In genomic region chr17:37643118-37643766, GRCh38 we compare ENCODE assay signal across 8 cellular contexts. TPM values are rescaled to one million over a fixed set of nuclear protein-coding genes. Genes with fewer than 3 reads are reported as not detected.
DNase-seq lines count a peak whose midpoint lies in the region; ATAC-seq and TF ChIP-seq lines count a peak whose summit lies in the region.

DDX52 (minus strand) TSS chr17:37643446; CDS start chr17:37643420, 26 bp downstream.

- H3K9ac ChIP-seq in iPS-20b (ENCODE audit: low read depth, low read length) (peak within 1 kb of the TSS; percentile 93), skeletal muscle tissue (ENCODE audit: low read depth in 1 of 3, low read length in 3 of 3) (peak within 1 kb of the TSS; percentile 93 to 95 (median 94))

- ATAC-seq in GM18511 (IDR thresholded peaks at IDR 0.05; ENCODE audit: unreplicated experiment), result peak; percentile 69
- ATAC-seq in HG03135 (IDR thresholded peaks at IDR 0.05; ENCODE audit: unreplicated experiment), result peak; percentile 78
- no peak for ATAC-seq in HG03097 (IDR thresholded peaks at IDR 0.05; ENCODE audit: low FRiP score, unreplicated experiment)

- DNase-seq in NCI-H2227 treated with DMSO at 0.1 percent for 48 hours (lab: John Stamatoyannopoulos, UW), result peak; percentile 90
- DNase-seq in WERI-Rb-1, result peak; percentile 88
- DNase-seq in breast epithelium (ENCODE audit: low spot score in 2 of 2), result peak; percentile 83 to 84

- no peaks in the 10 kb centered on the region for H3K9me3 ChIP-seq in WERI-Rb-1 (ENCODE audit: severe bottlenecking)
- H3K9me3 ChIP-seq in breast epithelium, result no peaks in the 10 kb centered on the region
- H3K9me3 ChIP-seq in iPS-20b (ENCODE audit: insufficient read depth, low read depth, low read length), result no peaks in the 10 kb centered on the region
- no peaks in the 10 kb centered on the region for H3K9me3 ChIP-seq in skeletal muscle tissue (ENCODE audit: control insufficient read depth in 3 of 3, low read length in 3 of 3)

- H3K4me3 ChIP-seq in WERI-Rb-1 (ENCODE audit: low read depth, low read length), result peak within 1 kb of the TSS; percentile 95
- peak within 1 kb of the TSS; percentile 59 to 85 (median 76) for H3K4me3 ChIP-seq in breast epithelium
- H3K4me3 ChIP-seq in iPS-20b (ENCODE audit: low read length), result peak within 1 kb of the TSS; percentile 88
- H3K4me3 ChIP-seq in skeletal muscle tissue (ENCODE audit: low read length in 3 of 3), result peak within 1 kb of the TSS; percentile 85 to 96 (median 85)

- TF ChIP-seq POLR2A in breast epithelium (IDR thresholded peaks at IDR 0.05), result peak; percentile 14

- H3K27me3 ChIP-seq in WERI-Rb-1 (ENCODE audit: insufficient read depth, low read depth, severe bottlenecking) (no peaks in the 10 kb centered on the region), breast epithelium (peaks cover 0 to 10% of the 10 kb centered on the region in 2 donors), iPS-20b (ENCODE audit: insufficient read depth, low read length) (peaks cover 36% of the 10 kb centered on the region), skeletal muscle tissue (ENCODE audit: control insufficient read depth in 3 of 3, insufficient read depth in 3 of 3, low read length in 3 of 3) (peaks cover 0 to 9% (median 3%) of the 10 kb centered on the region in 3 donors)

- peaks cover 0 to 9% of the 10 kb centered on the region in 2 donors for H3K4me1 ChIP-seq in breast epithelium
- H3K4me1 ChIP-seq in iPS-20b (ENCODE audit: insufficient read depth, low read length), result no peaks in the 10 kb centered on the region
- peaks cover 3 to 13% (median 5%) of the 10 kb centered on the region in 3 donors for H3K4me1 ChIP-seq in skeletal muscle tissue (ENCODE audit: control insufficient read depth in 3 of 3, insufficient read depth in 3 of 3, low read length in 3 of 3)

- TF ChIP-seq CTCF in WERI-Rb-1 (IDR thresholded peaks at IDR 0.05; ENCODE audit: low read depth, low read length) (no peak), breast epithelium (IDR thresholded peaks at IDR 0.05) (no peak)

- H3K36me3 ChIP-seq in WERI-Rb-1 (peaks cover 32% of the 10 kb centered on the region), breast epithelium (no peaks in the 10 kb centered on the region), iPS-20b (ENCODE audit: insufficient read depth, low read depth, low read length) (peaks cover 33% of the 10 kb centered on the region), skeletal muscle tissue (ENCODE audit: control insufficient read depth in 3 of 3, insufficient read depth in 3 of 3, low read length in 3 of 3) (peaks cover 4 to 12% (median 10%) of the 10 kb centered on the region in 3 donors)

- H3K27ac ChIP-seq in WERI-Rb-1 (peak within 1 kb of the TSS; percentile 84), breast epithelium (peak within 1 kb of the TSS; percentile 91), iPS-20b (ENCODE audit: low read length) (peak within 1 kb of the TSS; percentile 99), skeletal muscle tissue (ENCODE audit: low read depth, low read length) (peak within 1 kb of the TSS; percentile 83)

- intact Hi-C loops in breast epithelium (cut with DNase I; ENCODE audit: low total_unique reads), result no loop called here

RNA-seq across cellular contexts. Expression of gene DDX52, which starts in this region (rescaled TPM):
- 10 to 100 TPM; 15.8 to 29.3 (median 20.0) TPM for total RNA-seq in breast epithelium
- total RNA-seq in skeletal muscle tissue, result 21.4 TPM
